Comparison of ENCODE assay signal across 1 cellular context in the genomic region with DNA sequence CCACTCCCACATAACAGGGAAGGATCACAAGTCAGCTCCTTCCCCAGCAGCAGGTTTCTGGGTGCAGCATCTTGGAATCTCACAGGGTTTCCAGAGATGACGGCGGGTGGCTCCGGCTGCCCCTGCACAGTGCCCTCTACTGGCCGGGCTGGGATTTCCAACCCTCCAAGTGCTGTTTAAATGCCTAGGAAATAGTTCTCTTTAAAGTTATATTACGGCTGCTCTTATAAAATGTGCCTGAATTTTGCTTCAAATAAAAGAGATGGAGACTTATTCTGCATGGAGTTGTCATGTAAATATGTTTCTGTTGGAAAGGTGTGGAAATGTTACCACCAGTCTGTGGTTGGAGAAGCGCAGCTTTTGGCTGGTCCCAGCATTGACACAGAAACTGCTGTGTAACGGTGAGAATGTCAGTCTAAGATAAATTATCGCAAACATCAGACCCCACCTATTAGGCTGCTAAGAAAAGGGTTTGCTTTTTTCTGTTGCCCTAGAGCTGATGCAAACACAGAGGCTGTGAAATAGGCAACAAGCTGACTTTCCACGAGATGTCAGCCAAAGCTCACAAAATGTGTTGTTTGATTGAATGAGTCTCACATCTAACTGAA.
TF ChIP-seq lines count a peak whose summit lies in the region.

No MANE protein-coding gene starts in this region.

TF ChIP-seq in K562, 482 proteins besides CTCF, POLR2A, EP300 and RAD21 (continues in another document):
- TF ChIP-seq, protein P1, sequence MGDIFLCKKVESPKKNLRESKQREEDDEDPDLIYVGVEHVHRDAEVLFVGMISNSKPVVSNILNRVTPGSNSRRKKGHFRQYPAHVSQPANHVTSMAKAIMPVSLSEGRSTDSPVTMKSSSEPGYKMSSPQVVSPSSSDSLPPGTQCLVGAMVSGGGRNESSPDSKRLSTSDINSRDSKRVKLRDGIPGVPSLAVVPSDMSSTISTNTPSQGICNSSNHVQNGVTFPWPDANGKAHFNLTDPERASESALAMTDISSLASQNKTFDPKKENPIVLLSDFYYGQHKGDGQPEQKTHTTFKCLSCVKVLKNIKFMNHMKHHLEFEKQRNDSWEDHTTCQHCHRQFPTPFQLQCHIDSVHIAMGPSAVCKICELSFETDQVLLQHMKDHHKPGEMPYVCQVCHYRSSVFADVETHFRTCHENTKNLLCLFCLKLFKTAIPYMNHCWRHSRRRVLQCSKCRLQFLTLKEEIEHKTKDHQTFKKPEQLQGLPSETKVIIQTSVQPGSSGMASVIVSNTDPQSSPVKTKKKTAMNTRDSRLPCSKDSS (IDR thresholded peaks at IDR 0.05; ENCODE audit: low read depth, partially characterized antibody), result no peak
- TF ChIP-seq MYC (IDR thresholded peaks at IDR 0.05; ENCODE audit: low read depth, low read length), result 0 out of 2 replicates have a peak, but pooled peaks have one; percentile 8
- no peak for TF ChIP-seq MYC (CRISPR knock-in tag; IDR thresholded peaks at IDR 0.05; ENCODE audit: borderline replicate concordance, low read depth)
- TF ChIP-seq, protein P2, sequence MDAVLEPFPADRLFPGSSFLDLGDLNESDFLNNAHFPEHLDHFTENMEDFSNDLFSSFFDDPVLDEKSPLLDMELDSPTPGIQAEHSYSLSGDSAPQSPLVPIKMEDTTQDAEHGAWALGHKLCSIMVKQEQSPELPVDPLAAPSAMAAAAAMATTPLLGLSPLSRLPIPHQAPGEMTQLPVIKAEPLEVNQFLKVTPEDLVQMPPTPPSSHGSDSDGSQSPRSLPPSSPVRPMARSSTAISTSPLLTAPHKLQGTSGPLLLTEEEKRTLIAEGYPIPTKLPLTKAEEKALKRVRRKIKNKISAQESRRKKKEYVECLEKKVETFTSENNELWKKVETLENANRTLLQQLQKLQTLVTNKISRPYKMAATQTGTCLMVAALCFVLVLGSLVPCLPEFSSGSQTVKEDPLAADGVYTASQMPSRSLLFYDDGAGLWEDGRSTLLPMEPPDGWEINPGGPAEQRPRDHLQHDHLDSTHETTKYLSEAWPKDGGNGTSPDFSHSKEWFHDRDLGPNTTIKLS (IDR thresholded peaks at IDR 0.05; ENCODE audit: borderline replicate concordance, low read depth), result no peak
- TF ChIP-seq MCM5 (IDR thresholded peaks at IDR 0.05; ENCODE audit: low read depth), result no peak
- no peak; the same call in 1 of the 2 replicates for TF ChIP-seq SP1 (CRISPR knock-in tag; IDR thresholded peaks at IDR 0.05)
- TF ChIP-seq, protein P3, sequence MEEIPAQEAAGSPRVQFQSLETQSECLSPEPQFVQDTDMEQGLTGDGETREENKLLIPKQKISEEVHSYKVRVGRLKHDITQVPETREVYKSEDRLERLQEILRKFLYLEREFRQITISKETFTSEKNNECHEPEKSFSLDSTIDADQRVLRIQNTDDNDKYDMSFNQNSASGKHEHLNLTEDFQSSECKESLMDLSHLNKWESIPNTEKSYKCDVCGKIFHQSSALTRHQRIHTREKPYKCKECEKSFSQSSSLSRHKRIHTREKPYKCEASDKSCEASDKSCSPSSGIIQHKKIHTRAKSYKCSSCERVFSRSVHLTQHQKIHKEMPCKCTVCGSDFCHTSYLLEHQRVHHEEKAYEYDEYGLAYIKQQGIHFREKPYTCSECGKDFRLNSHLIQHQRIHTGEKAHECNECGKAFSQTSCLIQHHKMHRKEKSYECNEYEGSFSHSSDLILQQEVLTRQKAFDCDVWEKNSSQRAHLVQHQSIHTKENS (CRISPR knock-in tag; IDR thresholded peaks at IDR 0.05), result no peak
- TF ChIP-seq RBM34 (IDR thresholded peaks at IDR 0.05; ENCODE audit: borderline replicate concordance, insufficient read depth, low read length), result no peak
- TF ChIP-seq MTA3 (IDR thresholded peaks at IDR 0.05; ENCODE audit: borderline replicate concordance), result 0 out of 2 replicates have a peak, but pooled peaks have one; percentile 42
- TF ChIP-seq, protein P4, sequence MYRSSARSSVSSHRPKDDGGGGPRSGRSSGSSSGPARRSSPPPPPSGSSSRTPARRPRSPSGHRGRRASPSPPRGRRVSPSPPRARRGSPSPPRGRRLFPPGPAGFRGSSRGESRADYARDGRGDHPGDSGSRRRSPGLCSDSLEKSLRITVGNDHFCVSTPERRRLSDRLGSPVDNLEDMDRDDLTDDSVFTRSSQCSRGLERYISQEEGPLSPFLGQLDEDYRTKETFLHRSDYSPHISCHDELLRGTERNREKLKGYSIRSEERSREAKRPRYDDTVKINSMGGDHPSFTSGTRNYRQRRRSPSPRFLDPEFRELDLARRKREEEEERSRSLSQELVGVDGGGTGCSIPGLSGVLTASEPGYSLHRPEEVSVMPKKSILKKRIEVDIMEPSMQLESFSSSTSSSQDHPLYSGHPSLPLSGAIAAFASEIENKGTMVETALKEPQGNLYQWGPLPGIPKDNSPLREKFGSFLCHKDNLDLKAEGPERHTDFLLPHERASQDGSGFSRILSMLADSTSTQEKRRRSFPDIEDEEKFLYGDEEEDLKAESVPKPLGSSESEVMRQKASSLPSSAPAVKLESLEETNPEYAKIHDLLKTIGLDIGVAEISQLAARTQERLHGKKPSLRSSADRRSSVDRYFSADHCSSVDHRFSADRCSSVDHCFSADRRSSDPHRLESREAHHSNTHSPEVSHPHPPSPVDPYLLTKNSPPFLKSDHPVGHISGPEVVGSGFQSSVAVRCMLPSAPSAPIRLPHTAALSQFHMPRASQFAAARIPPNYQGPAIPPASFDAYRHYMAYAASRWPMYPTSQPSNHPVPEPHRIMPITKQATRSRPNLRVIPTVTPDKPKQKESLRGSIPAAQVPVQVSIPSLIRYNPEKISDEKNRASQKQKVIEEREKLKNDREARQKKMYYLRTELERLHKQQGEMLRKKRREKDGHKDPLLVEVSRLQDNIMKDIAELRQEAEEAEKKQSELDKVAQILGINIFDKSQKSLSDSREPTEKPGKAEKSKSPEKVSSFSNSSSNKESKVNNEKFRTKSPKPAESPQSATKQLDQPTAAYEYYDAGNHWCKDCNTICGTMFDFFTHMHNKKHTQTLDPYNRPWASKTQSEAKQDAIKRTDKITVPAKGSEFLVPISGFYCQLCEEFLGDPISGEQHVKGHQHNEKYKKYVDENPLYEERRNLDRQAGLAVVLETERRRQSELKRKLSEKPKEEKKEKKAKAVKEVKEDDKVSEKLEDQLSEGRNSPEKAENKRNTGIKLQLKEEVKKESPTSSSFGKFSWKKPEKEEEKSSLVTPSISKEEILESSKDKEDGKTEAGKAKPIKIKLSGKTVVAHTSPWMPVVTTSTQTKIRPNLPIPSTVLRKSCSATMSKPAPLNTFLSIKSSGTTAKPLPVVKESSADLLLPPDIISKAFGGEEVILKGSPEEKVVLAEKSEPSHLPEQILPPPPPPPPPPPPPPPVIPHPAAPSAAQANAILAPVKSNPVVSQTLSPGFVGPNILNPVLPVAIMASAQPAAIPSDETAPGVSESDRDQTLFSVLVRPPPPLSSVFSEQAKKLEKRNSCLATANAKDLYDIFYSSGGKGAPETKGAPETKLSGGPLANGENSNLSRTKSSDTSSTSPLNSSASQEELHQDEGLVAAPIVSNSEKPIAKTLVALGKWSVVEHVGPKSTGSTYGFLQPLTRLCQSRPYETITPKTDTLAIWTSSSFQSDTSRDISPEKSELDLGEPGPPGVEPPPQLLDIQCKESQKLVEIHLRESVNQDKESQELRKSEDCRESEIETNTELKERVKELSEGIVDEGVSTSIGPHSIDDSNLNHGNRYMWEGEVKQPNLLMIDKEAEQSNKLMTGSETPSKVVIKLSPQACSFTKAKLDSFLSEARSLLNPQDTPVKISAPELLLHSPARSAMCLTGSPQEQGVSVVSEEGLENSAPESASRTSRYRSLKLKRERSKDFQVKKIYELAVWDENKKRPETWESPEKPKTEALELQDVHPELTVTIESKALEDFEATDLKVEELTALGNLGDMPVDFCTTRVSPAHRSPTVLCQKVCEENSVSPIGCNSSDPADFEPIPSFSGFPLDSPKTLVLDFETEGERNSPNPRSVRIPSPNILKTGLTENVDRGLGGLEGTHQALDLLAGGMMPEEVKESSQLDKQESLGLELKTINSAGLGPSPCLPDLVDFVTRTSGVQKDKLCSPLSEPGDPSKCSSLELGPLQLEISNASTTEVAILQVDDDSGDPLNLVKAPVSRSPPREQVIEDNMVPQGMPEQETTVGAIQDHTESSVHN (IDR thresholded peaks at IDR 0.05; ENCODE audit: borderline replicate concordance in 1 of 2, low read depth in 1 of 2), result no peak
- TF ChIP-seq TAF1 (IDR thresholded peaks at IDR 0.05; ENCODE audit: control insufficient read depth, extremely low read depth, insufficient read depth, low read length, severe bottlenecking), result no peak
- no peak for TF ChIP-seq ZNF197 (CRISPR knock-in tag; IDR thresholded peaks at IDR 0.05; ENCODE audit: low read depth)
- TF ChIP-seq RBFOX2 (IDR thresholded peaks at IDR 0.05; ENCODE audit: low read depth, low read length), result no peak
- peak; percentile 84; the same call in 1 of the 2 replicates for TF ChIP-seq CTBP1 (IDR thresholded peaks at IDR 0.05; ENCODE audit: borderline replicate concordance)
- no peak for TF ChIP-seq OTX1 (CRISPR knock-in tag; IDR thresholded peaks at IDR 0.05)
- no peak for TF ChIP-seq ZNF431 (CRISPR knock-in tag; IDR thresholded peaks at IDR 0.05)
- no peak for TF ChIP-seq ZNF274 (IDR thresholded peaks at IDR 0.05; ENCODE audit: borderline replicate concordance, low read depth, low read length)
- TF ChIP-seq EP400 (IDR thresholded peaks at IDR 0.05), result peak; percentile 50
- TF ChIP-seq, protein P5, sequence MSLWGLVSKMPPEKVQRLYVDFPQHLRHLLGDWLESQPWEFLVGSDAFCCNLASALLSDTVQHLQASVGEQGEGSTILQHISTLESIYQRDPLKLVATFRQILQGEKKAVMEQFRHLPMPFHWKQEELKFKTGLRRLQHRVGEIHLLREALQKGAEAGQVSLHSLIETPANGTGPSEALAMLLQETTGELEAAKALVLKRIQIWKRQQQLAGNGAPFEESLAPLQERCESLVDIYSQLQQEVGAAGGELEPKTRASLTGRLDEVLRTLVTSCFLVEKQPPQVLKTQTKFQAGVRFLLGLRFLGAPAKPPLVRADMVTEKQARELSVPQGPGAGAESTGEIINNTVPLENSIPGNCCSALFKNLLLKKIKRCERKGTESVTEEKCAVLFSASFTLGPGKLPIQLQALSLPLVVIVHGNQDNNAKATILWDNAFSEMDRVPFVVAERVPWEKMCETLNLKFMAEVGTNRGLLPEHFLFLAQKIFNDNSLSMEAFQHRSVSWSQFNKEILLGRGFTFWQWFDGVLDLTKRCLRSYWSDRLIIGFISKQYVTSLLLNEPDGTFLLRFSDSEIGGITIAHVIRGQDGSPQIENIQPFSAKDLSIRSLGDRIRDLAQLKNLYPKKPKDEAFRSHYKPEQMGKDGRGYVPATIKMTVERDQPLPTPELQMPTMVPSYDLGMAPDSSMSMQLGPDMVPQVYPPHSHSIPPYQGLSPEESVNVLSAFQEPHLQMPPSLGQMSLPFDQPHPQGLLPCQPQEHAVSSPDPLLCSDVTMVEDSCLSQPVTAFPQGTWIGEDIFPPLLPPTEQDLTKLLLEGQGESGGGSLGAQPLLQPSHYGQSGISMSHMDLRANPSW (CRISPR knock-in tag; IDR thresholded peaks at IDR 0.05), result no peak
- TF ChIP-seq ZNF316 (IDR thresholded peaks at IDR 0.05), result peak; percentile 87
- TF ChIP-seq ZNF347 (CRISPR knock-in tag; IDR thresholded peaks at IDR 0.05; ENCODE audit: low read depth), result no peak
- TF ChIP-seq MAFF (IDR thresholded peaks at IDR 0.05; ENCODE audit: low read length), result peak; percentile 81; the same call in 1 of the 2 replicates
- TF ChIP-seq POU5F1 (IDR thresholded peaks at IDR 0.05; ENCODE audit: borderline replicate concordance, low read depth, low read length, partially characterized antibody), result no peak
- TF ChIP-seq FOXK2 (conservative IDR thresholded peaks at IDR 0.05 in 1 of 2, IDR thresholded peaks at IDR 0.05 in 1 of 2; ENCODE audit: low read depth in 2 of 2), result peak; percentile 71 to 86
- TF ChIP-seq FOS (IDR thresholded peaks at IDR 0.05; ENCODE audit: extremely low read depth, insufficient read length), result no peak
- no peak for TF ChIP-seq GABPB1 (CRISPR knock-in tag; IDR thresholded peaks at IDR 0.05)
- no peak for TF ChIP-seq HEY1 (CRISPR knock-in tag; IDR thresholded peaks at IDR 0.05; ENCODE audit: borderline replicate concordance)
- no peak for TF ChIP-seq RBM17 (IDR thresholded peaks at IDR 0.05; ENCODE audit: borderline replicate concordance, low read depth, low read length)
- TF ChIP-seq PURB (CRISPR knock-in tag; IDR thresholded peaks at IDR 0.05; ENCODE audit: low read depth), result no peak
- no peak for TF ChIP-seq ZNF121 (CRISPR knock-in tag; conservative IDR thresholded peaks at IDR 0.05)
- peak; percentile 46; the same call in 1 of the 2 replicates for TF ChIP-seq CEBPB (tag; IDR thresholded peaks at IDR 0.05)
- TF ChIP-seq KLF16 (IDR thresholded peaks at IDR 0.05), result peak; percentile 4; the same call in 1 of the 2 replicates
- TF ChIP-seq RBBP5 (IDR thresholded peaks at IDR 0.05; ENCODE audit: borderline replicate concordance, insufficient read depth, low read length, poor library complexity, severe bottlenecking), result no peak
- TF ChIP-seq, protein P6, sequence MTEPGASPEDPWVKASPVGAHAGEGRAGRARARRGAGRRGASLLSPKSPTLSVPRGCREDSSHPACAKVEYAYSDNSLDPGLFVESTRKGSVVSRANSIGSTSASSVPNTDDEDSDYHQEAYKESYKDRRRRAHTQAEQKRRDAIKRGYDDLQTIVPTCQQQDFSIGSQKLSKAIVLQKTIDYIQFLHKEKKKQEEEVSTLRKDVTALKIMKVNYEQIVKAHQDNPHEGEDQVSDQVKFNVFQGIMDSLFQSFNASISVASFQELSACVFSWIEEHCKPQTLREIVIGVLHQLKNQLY (CRISPR knock-in tag; conservative IDR thresholded peaks at IDR 0.05), result no peak
- TF ChIP-seq, protein P7, sequence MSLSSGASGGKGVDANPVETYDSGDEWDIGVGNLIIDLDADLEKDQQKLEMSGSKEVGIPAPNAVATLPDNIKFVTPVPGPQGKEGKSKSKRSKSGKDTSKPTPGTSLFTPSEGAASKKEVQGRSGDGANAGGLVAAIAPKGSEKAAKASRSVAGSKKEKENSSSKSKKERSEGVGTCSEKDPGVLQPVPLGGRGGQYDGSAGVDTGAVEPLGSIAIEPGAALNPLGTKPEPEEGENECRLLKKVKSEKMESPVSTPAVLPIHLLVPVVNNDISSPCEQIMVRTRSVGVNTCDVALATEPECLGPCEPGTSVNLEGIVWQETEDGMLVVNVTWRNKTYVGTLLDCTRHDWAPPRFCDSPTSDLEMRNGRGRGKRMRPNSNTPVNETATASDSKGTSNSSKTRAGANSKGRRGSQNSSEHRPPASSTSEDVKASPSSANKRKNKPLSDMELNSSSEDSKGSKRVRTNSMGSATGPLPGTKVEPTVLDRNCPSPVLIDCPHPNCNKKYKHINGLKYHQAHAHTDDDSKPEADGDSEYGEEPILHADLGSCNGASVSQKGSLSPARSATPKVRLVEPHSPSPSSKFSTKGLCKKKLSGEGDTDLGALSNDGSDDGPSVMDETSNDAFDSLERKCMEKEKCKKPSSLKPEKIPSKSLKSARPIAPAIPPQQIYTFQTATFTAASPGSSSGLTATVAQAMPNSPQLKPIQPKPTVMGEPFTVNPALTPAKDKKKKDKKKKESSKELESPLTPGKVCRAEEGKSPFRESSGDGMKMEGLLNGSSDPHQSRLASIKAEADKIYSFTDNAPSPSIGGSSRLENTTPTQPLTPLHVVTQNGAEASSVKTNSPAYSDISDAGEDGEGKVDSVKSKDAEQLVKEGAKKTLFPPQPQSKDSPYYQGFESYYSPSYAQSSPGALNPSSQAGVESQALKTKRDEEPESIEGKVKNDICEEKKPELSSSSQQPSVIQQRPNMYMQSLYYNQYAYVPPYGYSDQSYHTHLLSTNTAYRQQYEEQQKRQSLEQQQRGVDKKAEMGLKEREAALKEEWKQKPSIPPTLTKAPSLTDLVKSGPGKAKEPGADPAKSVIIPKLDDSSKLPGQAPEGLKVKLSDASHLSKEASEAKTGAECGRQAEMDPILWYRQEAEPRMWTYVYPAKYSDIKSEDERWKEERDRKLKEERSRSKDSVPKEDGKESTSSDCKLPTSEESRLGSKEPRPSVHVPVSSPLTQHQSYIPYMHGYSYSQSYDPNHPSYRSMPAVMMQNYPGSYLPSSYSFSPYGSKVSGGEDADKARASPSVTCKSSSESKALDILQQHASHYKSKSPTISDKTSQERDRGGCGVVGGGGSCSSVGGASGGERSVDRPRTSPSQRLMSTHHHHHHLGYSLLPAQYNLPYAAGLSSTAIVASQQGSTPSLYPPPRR (CRISPR knock-in tag; IDR thresholded peaks at IDR 0.05; ENCODE audit: borderline replicate concordance), result no peak
- TF ChIP-seq BHLHE40 (IDR thresholded peaks at IDR 0.05; ENCODE audit: low read length), result no peak
